26 cellular contexts compared by ENCODE assay signal in the genomic region with DNA sequence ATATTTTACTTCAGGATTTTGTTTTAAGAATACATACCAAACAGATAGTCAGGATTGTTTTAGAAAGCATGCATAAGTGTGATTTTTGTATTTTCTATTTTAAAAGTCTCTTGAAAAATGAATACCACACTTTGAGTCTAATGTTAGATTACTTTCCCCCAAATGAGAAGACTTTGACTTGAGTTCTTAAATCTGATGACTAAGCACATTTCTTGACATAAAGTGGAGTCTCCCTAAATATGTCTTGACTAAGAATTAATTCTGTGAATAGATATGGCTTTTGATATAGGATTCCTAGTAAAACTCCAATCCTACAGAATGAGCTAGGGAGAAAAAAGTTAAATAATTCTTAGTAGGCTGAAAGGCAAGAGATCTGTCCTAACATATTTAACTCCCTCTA.
"Had no signal": no experiment of that assay in that cellular context is flagged by ENCODE, and none has a peak within 500 bp of the region (broad histone marks: within the 10 kb centered on the region; RNA-seq: fewer than 3 reads in every experiment).

No MANE protein-coding gene starts in this region.

- ATAC-seq: effector memory CD8-positive, alpha-beta T cell; esophagus mucosa; gastrocnemius medialis; heart right ventricle; left cardiac atrium; left lung; left ventricle myocardium superior; lower lobe of right lung; mucosa of descending colon had no signal

- DNase-seq: colonic mucosa; cortex of kidney; effector CD8-positive, alpha-beta T cell; effector memory CD8-positive, alpha-beta T cell; endodermal cell; erythroblast; esophagus squamous epithelium; foreskin fibroblast; foreskin melanocyte; gastrocnemius medialis; glutamatergic neuron; head of caudate nucleus; heart right ventricle; hippocampal formation; left cardiac atrium; left lung; left ventricle myocardium superior; lower lobe of right lung; mesenchymal stem cell; mucosa of descending colon; naive B cell had no signal

- H3K9me3 ChIP-seq: colonic mucosa, esophagus squamous epithelium, gastrocnemius medialis, left lung, lower lobe of right lung, mucosa of descending colon had no signal

- FAIRE-seq: endometrium, islet of Langerhans, keratinocyte had no signal

- H3K36me3 ChIP-seq: colonic mucosa, esophagus squamous epithelium, gastrocnemius medialis, heart right ventricle, left lung, lower lobe of right lung had no signal

- H3K4me1 ChIP-seq: colonic mucosa, esophagus squamous epithelium, gastrocnemius medialis, heart right ventricle, left lung, lower lobe of right lung had no signal

- H3K27ac ChIP-seq: colonic mucosa, epithelial cell of prostate, esophagus squamous epithelium, gastrocnemius medialis, heart right ventricle, left lung, lower lobe of right lung had no signal

- H3K27me3 ChIP-seq: colonic mucosa, esophagus squamous epithelium, gastrocnemius medialis, heart right ventricle, left lung had no signal

- H3K4me3 ChIP-seq: colonic mucosa, esophagus squamous epithelium, gastrocnemius medialis, heart right ventricle, left lung, lower lobe of right lung, mucosa of descending colon had no signal
